12 cellular contexts compared by ENCODE assay signal in genomic region chr7:73614937-73615336, GRCh38. TPM values are rescaled to one million over a fixed set of nuclear protein-coding genes. Genes with fewer than 3 reads are reported as not detected.
"Had no signal": no experiment of that assay in that cellular context is flagged by ENCODE, and none has a peak within 500 bp of the region (broad histone marks: within the 10 kb centered on the region; RNA-seq: fewer than 3 reads in every experiment).

No MANE protein-coding gene starts in this region.

RNA-seq across cellular contexts. Expression of gene MLXIPL, which starts 9.4 kb away (rescaled TPM):
- total RNA-seq: activated CD4-positive, alpha-beta memory T cell treated with anti-CD3 and anti-CD28 coated beads, Interleukin-2, amount 10 ng/mL, durations not matched to agents 7 days and 5 days; activated CD4-positive, alpha-beta T cell treated with anti-CD3 and anti-CD28 coated beads for 36 hours; activated CD4-positive, alpha-beta T cell treated with anti-CD3 and anti-CD28 coated beads, Interleukin-2, amount 10 ng/mL, durations not matched to agents 7 days and 5 days; activated CD8-positive, alpha-beta memory T cell treated with anti-CD3 and anti-CD28 coated beads, Interleukin-2, amount 10 ng/mL, durations not matched to agents 7 days and 5 days; activated CD8-positive, alpha-beta T cell treated with anti-CD3 and anti-CD28 coated beads, Interleukin-2, amount 10 ng/mL, durations not matched to agents 7 days and 5 days; activated naive CD8-positive, alpha-beta T cell treated with anti-CD3 and anti-CD28 coated beads, Interleukin-2, amount 10 ng/mL, durations not matched to agents 7 days and 5 days; activated T-helper 2 cell treated with anti-CD3 and anti-CD28 coated beads, Interferon-gamma antibody, Interleukin-2, Interleukin-4, amounts not matched to agents 10 μg/mL and 5 μg/mL and 100 μg/mL, durations not matched to agents 14 hours and 24 hours and 36 hours; bronchial epithelial cell; chondrocyte; T-helper 1 cell treated with Interleukin-12 subunit alpha and Interleukin-12 subunit beta and Interleukin-4 antibody, amounts not matched to agents 30 ng/mL and 1 ng/mL, for 36 hours; T-helper 17 cell; T-helper 2 cell treated with Interferon-gamma antibody and Interleukin-4, amounts not matched to agents 100 ng/mL and 5 ng/mL, for 36 hours had no signal

RNA-seq across cellular contexts. Expression of gene VPS37D, which starts 52.7 kb away (rescaled TPM):
- total RNA-seq: activated CD8-positive, alpha-beta memory T cell treated with anti-CD3 and anti-CD28 coated beads, Interleukin-2, amount 10 ng/mL, durations not matched to agents 7 days and 5 days; T-helper 2 cell treated with Interferon-gamma antibody and Interleukin-4, amounts not matched to agents 100 ng/mL and 5 ng/mL, for 36 hours had no signal
